In genomic region chr6:5517781-5518180, GRCh38 we compare ENCODE assay signal across 12 cellular contexts.
DNase-seq lines count a peak whose midpoint lies in the region; ATAC-seq, FAIRE-seq and TF ChIP-seq lines count a peak whose summit lies in the region.
"Had no signal": no experiment of that assay in that cellular context is flagged by ENCODE, and none has a peak within 500 bp of the region (broad histone marks: within the 10 kb centered on the region; RNA-seq: fewer than 3 reads in every experiment).

No MANE protein-coding gene starts in this region.

- H3K36me3 ChIP-seq in Peyer's patch: no peaks in the 10 kb centered on the region
- H3K36me3 ChIP-seq: thoracic aorta had no signal

- peaks cover 3% of the 10 kb centered on the region for H3K36me3 Mint-ChIP-seq in activated T-helper 1 cell treated with anti-CD3 and anti-CD28 coated beads, Interleukin-12 subunit alpha, Interleukin-12 subunit beta, Interleukin-2, Interleukin-4 antibody, amounts not matched to agents 30 ng/mL and 10 ng/mL and 1 ng/mL, durations not matched to agents 14 hours and 24 hours and 36 hours (ENCODE audit: low read depth)

- H3K4me3 Mint-ChIP-seq in activated T-helper 1 cell treated with anti-CD3 and anti-CD28 coated beads, Interleukin-12 subunit alpha, Interleukin-12 subunit beta, Interleukin-2, Interleukin-4 antibody, amounts not matched to agents 30 ng/mL and 10 ng/mL and 1 ng/mL, durations not matched to agents 14 hours and 24 hours and 36 hours: peak overlapping the region; percentile 23
- H3K4me3 Mint-ChIP-seq: dendritic cell treated with granulocyte-macrophage colony-stimulating factor and Interleukin-4, amounts not matched to agents 40 ng/mL and 50 ng/mL, for 4 days had no signal

- no peaks in the 10 kb centered on the region for H3K27me3 Mint-ChIP-seq in activated T-helper 1 cell treated with anti-CD3 and anti-CD28 coated beads, Interleukin-12 subunit alpha, Interleukin-12 subunit beta, Interleukin-2, Interleukin-4 antibody, amounts not matched to agents 30 ng/mL and 10 ng/mL and 1 ng/mL, durations not matched to agents 14 hours and 24 hours and 36 hours (ENCODE audit: insufficient read depth)
- H3K27me3 Mint-ChIP-seq: dendritic cell treated with granulocyte-macrophage colony-stimulating factor and Interleukin-4, amounts not matched to agents 40 ng/mL and 50 ng/mL, for 4 days had no signal

- H3K27ac ChIP-seq in Peyer's patch: no peak overlapping the region
- H3K27ac ChIP-seq: thoracic aorta had no signal

- no peak for DNase-seq in GM19239 (ENCODE audit: insufficient read length, low spot score)
- DNase-seq in activated T-helper 1 cell treated with anti-CD3 and anti-CD28 coated beads, Interleukin-12 subunit alpha, Interleukin-12 subunit beta, Interleukin-2, Interleukin-4 antibody, amounts not matched to agents 30 ng/mL and 10 ng/mL and 1 ng/mL, durations not matched to agents 14 hours and 24 hours and 36 hours (ENCODE audit: low spot score): peak; percentile 14
- peak; percentile 17 to 36 (median 29) for DNase-seq in stimulated activated CD4-positive, alpha-beta T cell treated with anti-CD3 and anti-CD28 coated beads, TNF-alpha, amount 100 ng/mL, for 48 hours (ENCODE audit: low read depth in 3 of 3)
- no peak for DNase-seq in foreskin melanocyte
- DNase-seq in Ammon's horn (ENCODE audit: low spot score): no peak
- no peak for DNase-seq in Peyer's patch
- DNase-seq: DMS79 treated with DMSO at 0.1 percent for 48 hours, NCI-H226 had no signal

- peak; percentile 51 for ATAC-seq in HG03442 (IDR thresholded peaks at IDR 0.05; ENCODE audit: unreplicated experiment)
- no peak for ATAC-seq in GM18498 (IDR thresholded peaks at IDR 0.05; ENCODE audit: unreplicated experiment)

- H3K4me1 Mint-ChIP-seq in activated T-helper 1 cell treated with anti-CD3 and anti-CD28 coated beads, Interleukin-12 subunit alpha, Interleukin-12 subunit beta, Interleukin-2, Interleukin-4 antibody, amounts not matched to agents 30 ng/mL and 10 ng/mL and 1 ng/mL, durations not matched to agents 14 hours and 24 hours and 36 hours (ENCODE audit: low read depth): peaks cover 39% of the 10 kb centered on the region

- H3K4me3 ChIP-seq in Peyer's patch: no peak overlapping the region
- H3K4me3 ChIP-seq: thoracic aorta had no signal

- no peaks in the 10 kb centered on the region for H3K4me1 ChIP-seq in Peyer's patch

- no peaks in the 10 kb centered on the region for H3K9me3 ChIP-seq in Peyer's patch
- H3K9me3 ChIP-seq: thoracic aorta had no signal

- TF ChIP-seq POLR2A in Peyer's patch (IDR thresholded peaks at IDR 0.05): no peak

- intact Hi-C loops in activated T-helper 1 cell treated with anti-CD3 and anti-CD28 coated beads, Interleukin-12 subunit alpha, Interleukin-12 subunit beta, Interleukin-2, Interleukin-4 antibody, amounts not matched to agents 30 ng/mL and 10 ng/mL and 1 ng/mL, durations not matched to agents 14 hours and 24 hours and 36 hours (cut with micrococcal nuclease): loop anchor here (2.0 to 10.0 kb wide), 7 partner anchors 13 to 1000 kb away; no protein-coding TSS in a partner anchor

- no peaks in the 10 kb centered on the region for H3K9me3 Mint-ChIP-seq in activated T-helper 1 cell treated with anti-CD3 and anti-CD28 coated beads, Interleukin-12 subunit alpha, Interleukin-12 subunit beta, Interleukin-2, Interleukin-4 antibody, amounts not matched to agents 30 ng/mL and 10 ng/mL and 1 ng/mL, durations not matched to agents 14 hours and 24 hours and 36 hours
- H3K9me3 Mint-ChIP-seq: dendritic cell treated with granulocyte-macrophage colony-stimulating factor and Interleukin-4, amounts not matched to agents 40 ng/mL and 50 ng/mL, for 4 days had no signal

- peak overlapping the region; percentile 72 for H3K27ac Mint-ChIP-seq in activated T-helper 1 cell treated with anti-CD3 and anti-CD28 coated beads, Interleukin-12 subunit alpha, Interleukin-12 subunit beta, Interleukin-2, Interleukin-4 antibody, amounts not matched to agents 30 ng/mL and 10 ng/mL and 1 ng/mL, durations not matched to agents 14 hours and 24 hours and 36 hours
- H3K27ac Mint-ChIP-seq: dendritic cell treated with granulocyte-macrophage colony-stimulating factor and Interleukin-4, amounts not matched to agents 40 ng/mL and 50 ng/mL, for 4 days had no signal

- FAIRE-seq in GM19239 (lab: Jason Lieb, UNC): peak; percentile 8

- no peaks in the 10 kb centered on the region for H3K27me3 ChIP-seq in Peyer's patch

- TF ChIP-seq CTCF in Peyer's patch (IDR thresholded peaks at IDR 0.05): no peak

Comparison
In these comparisons a context has a peak if more than half of its experiments do, and no peak if none do; other contexts are left out.
1. DNase-seq: peak in activated T-helper 1 cell treated with anti-CD3 and anti-CD28 coated beads, Interleukin-12 subunit alpha, Interleukin-12 subunit beta, Interleukin-2, Interleukin-4 antibody, amounts not matched to agents 30 ng/mL and 10 ng/mL and 1 ng/mL, durations not matched to agents 14 hours and 24 hours and 36 hours (single experiment) and stimulated activated CD4-positive, alpha-beta T cell treated with anti-CD3 and anti-CD28 coated beads, TNF-alpha, amount 100 ng/mL, for 48 hours (3 of 3); none in GM19239 (single experiment), foreskin melanocyte (single experiment), Ammon's horn (single experiment) and Peyer's patch (0 of 3).